Comparison of ENCODE assay signal across 19 cellular contexts in genomic region chr20:36074983-36075382, GRCh38.
A peak's percentile ranks its signal among the peaks of the same experiment; 100 is the strongest.
DNase-seq lines count a peak whose midpoint lies in the region; ATAC-seq, FAIRE-seq and TF ChIP-seq lines count a peak whose summit lies in the region.
"Had no signal": no experiment of that assay in that cellular context is flagged by ENCODE, and none has a peak within 500 bp of the region (broad histone marks: within the 10 kb centered on the region; RNA-seq: fewer than 3 reads in every experiment).

No MANE protein-coding gene starts in this region.

- H3K4me3 ChIP-seq in HCT116 (replicated peaks in 1 of 2; ENCODE audit: low read depth in 1 of 2, low read length in 2 of 2) (no peak overlapping the region), SJCRH30 (no peak overlapping the region)
- H3K4me3 ChIP-seq: BLaER1 treated with 17β-estradiol and CSF1 and Interleukin-3, amounts not matched to agents 10 nM and 100 nM; MG63; SJSA1 had no signal

- RAD21 ChIA-PET in HCT116 (lab: Charles Lee; ENCODE audit: low non-redundant PET in 1 of 2, low total read pairs in 2 of 2, uncharacterized antibody in 2 of 2, unreplicated experiment in 2 of 2) = no interaction called here

- H3K27me3 ChIP-seq in HCT116 (ENCODE audit: insufficient read depth, low read length) = no peaks in the 10 kb centered on the region
- H3K27me3 ChIP-seq in SJCRH30 = no peaks in the 10 kb centered on the region
- H3K27me3 ChIP-seq: BLaER1 treated with 17β-estradiol and CSF1 and Interleukin-3, amounts not matched to agents 10 nM and 100 nM; SJSA1 had no signal

- no peak overlapping the region for H3K27ac Mint-ChIP-seq in Calu3 (ENCODE audit: unreplicated experiment)
- no peak overlapping the region for H3K27ac Mint-ChIP-seq in T-helper 2 cell treated with Interferon-gamma antibody and Interleukin-4, amounts not matched to agents 5 μg/mL and 100 μg/mL, for 36 hours
- H3K27ac Mint-ChIP-seq: CD8-positive, alpha-beta T cell had no signal

- intact Hi-C loops in Calu3 (cut with micrococcal nuclease; ENCODE audit: unreplicated experiment) (no loop called here), HCT116 (cut with micrococcal nuclease) (no loop called here)

- no peak for ATAC-seq in HCT116
- ATAC-seq: CD8-positive, alpha-beta T cell; PC-3 had no signal

- H3K4me2 ChIP-seq in HCT116 (ENCODE audit: low read length) = no peak overlapping the region
- H3K4me2 ChIP-seq: BLaER1 treated with 17β-estradiol and CSF1 and Interleukin-3, amounts not matched to agents 10 nM and 100 nM had no signal

- no peaks in the 10 kb centered on the region for H3K79me2 ChIP-seq in HCT116 (ENCODE audit: insufficient read depth, low read length)

- no peak overlapping the region for H3K9ac ChIP-seq in HCT116 (ENCODE audit: low read length)
- H3K9ac ChIP-seq: BLaER1 treated with 17β-estradiol and CSF1 and Interleukin-3, amounts not matched to agents 10 nM and 100 nM had no signal

- H3K4me3 Mint-ChIP-seq in Calu3 (ENCODE audit: low read depth, unreplicated experiment) = no peak overlapping the region
- no peak overlapping the region for H3K4me3 Mint-ChIP-seq in T-helper 2 cell treated with Interferon-gamma antibody and Interleukin-4, amounts not matched to agents 5 μg/mL and 100 μg/mL, for 36 hours
- H3K4me3 Mint-ChIP-seq: CD8-positive, alpha-beta T cell had no signal

- TF ChIP-seq RAD21 in HCT116 (IDR thresholded peaks at IDR 0.05; ENCODE audit: low read depth) = no peak

- BruUV-seq in Calu3 (replicated peaks; lab: Mats Ljungman, UMichigan) (no TSS peak), HCT116 (replicated peaks; lab: Mats Ljungman, UMichigan) (no TSS peak)

- H3K9me3 ChIP-seq in HCT116 (ENCODE audit: control insufficient read depth in 1 of 2, insufficient read depth in 1 of 2, low read depth in 1 of 2, low read length in 2 of 2) (no peaks in the 10 kb centered on the region), SJCRH30 (replicated peaks) (no peaks in the 10 kb centered on the region; the same call in 1 of the 2 replicates)
- H3K9me3 ChIP-seq: SJSA1 had no signal

- H3K36me3 ChIP-seq in HCT116 (ENCODE audit: control insufficient read depth in 1 of 2, insufficient read depth in 2 of 2, low read length in 2 of 2) = no peaks in the 10 kb centered on the region
- no peaks in the 10 kb centered on the region for H3K36me3 ChIP-seq in SJCRH30
- H3K36me3 ChIP-seq: BLaER1 treated with 17β-estradiol and CSF1 and Interleukin-3, amounts not matched to agents 10 nM and 100 nM; MG63; SJSA1 had no signal

- H3K4me1 ChIP-seq in HCT116 (ENCODE audit: control insufficient read depth in 1 of 2, insufficient read depth in 2 of 2, low read length in 2 of 2) (peaks cover 9 to 32% of the 10 kb centered on the region in 2 experiments; a peak in 3 of 4 replicates), SJCRH30 (peaks cover 3% of the 10 kb centered on the region; the same call in 1 of the 2 replicates)
- H3K4me1 ChIP-seq: SJSA1 had no signal

- POLR2A ChIA-PET in HCT116 (lab: Charles Lee) = interaction anchor here (0.6 to 2.2 kb wide), 2 partner anchors 11 to 55 kb away, joined by 4 to 8 read pairs; no protein-coding TSS in a partner anchor

- H3K27me3 Mint-ChIP-seq in Calu3 (ENCODE audit: unreplicated experiment) = no peaks in the 10 kb centered on the region
- peaks cover 35% of the 10 kb centered on the region for H3K27me3 Mint-ChIP-seq in T-helper 2 cell treated with Interferon-gamma antibody and Interleukin-4, amounts not matched to agents 5 μg/mL and 100 μg/mL, for 36 hours (ENCODE audit: low read depth)

- H3K9me3 Mint-ChIP-seq in Calu3 (ENCODE audit: low read depth, unreplicated experiment) = peaks cover 3% of the 10 kb centered on the region
- no peaks in the 10 kb centered on the region for H3K9me3 Mint-ChIP-seq in T-helper 2 cell treated with Interferon-gamma antibody and Interleukin-4, amounts not matched to agents 5 μg/mL and 100 μg/mL, for 36 hours
- H3K9me3 Mint-ChIP-seq: CD8-positive, alpha-beta T cell had no signal

- H3K27ac ChIP-seq in HCT116 (ENCODE audit: low read depth, low read length) (no peak overlapping the region), SJCRH30 (no peak overlapping the region)
- H3K27ac ChIP-seq: BLaER1 treated with 17β-estradiol and CSF1 and Interleukin-3, amounts not matched to agents 10 nM and 100 nM; SJSA1 had no signal

- CTCF ChIA-PET in Calu3 (lab: Charles Lee) = interaction anchor here (0.6 to 2.9 kb wide), 12 partner anchors 10 to 1334 kb away, joined by 3 to 18 read pairs (median 4); no protein-coding TSS in a partner anchor
- CTCF ChIA-PET in HCT116 (lab: Charles Lee) = interaction anchor here (0.9 kb wide), 1 partner anchor 82 kb away, joined by 5 read pairs; no protein-coding TSS in a partner anchor

- DNase-seq in Calu3 (peak; percentile 61), HCT116 (ENCODE audit: low read depth, low spot score) (no peak), SJCRH30 (peak; percentile 17 to 44), glomerular visceral epithelial cell (ENCODE audit: extremely low spot score) (peak; percentile 49), HPDE6-E6E7 (ENCODE audit: extremely low spot score) (no peak), H54 (ENCODE audit: insufficient read length, low spot score) (no peak)
- no peak for DNase-seq in T-helper 2 cell treated with Interferon-gamma antibody and Interleukin-4, amounts not matched to agents 5 μg/mL and 100 μg/mL, for 36 hours (ENCODE audit: low spot score)
- DNase-seq: CD8-positive, alpha-beta T cell; GOT3; Kasumi-1; MG63; NCI-H1048; NCI-H1436 treated with DMSO at 0.1 percent for 48 hours; NCI-H2029; NCI-H82; PC-3 had no signal

- no peak for FAIRE-seq in H54 (lab: Jason Lieb, UNC)
- FAIRE-seq: D721Med had no signal

- TF ChIP-seq CTCF in Calu3 (IDR thresholded peaks at IDR 0.05; ENCODE audit: unreplicated experiment) = no peak
- no peak for TF ChIP-seq CTCF in HCT116 (IDR thresholded peaks at IDR 0.05 in 2 of 3, conservative IDR thresholded peaks at IDR 0.05 in 1 of 3; ENCODE audit: borderline replicate concordance in 1 of 3, insufficient read depth in 1 of 3, low read depth in 2 of 3, low read length in 2 of 3)

- H3K9me2 ChIP-seq in HCT116 (ENCODE audit: insufficient read depth) = no peaks in the 10 kb centered on the region

- peak overlapping the region; percentile 76 for H2AFZ ChIP-seq in HCT116 (ENCODE audit: low read depth, low read length, poor library complexity, severe bottlenecking)

- H3K4me1 Mint-ChIP-seq in Calu3 (ENCODE audit: low read depth, unreplicated experiment) = peaks cover 52% of the 10 kb centered on the region
- peaks cover 2% of the 10 kb centered on the region for H3K4me1 Mint-ChIP-seq in T-helper 2 cell treated with Interferon-gamma antibody and Interleukin-4, amounts not matched to agents 5 μg/mL and 100 μg/mL, for 36 hours (ENCODE audit: low read depth)

- H4K20me1 ChIP-seq in HCT116 (ENCODE audit: insufficient read depth) = no peaks in the 10 kb centered on the region
- H4K20me1 ChIP-seq: BLaER1 treated with 17β-estradiol and CSF1 and Interleukin-3, amounts not matched to agents 10 nM and 100 nM had no signal

- TF ChIP-seq POLR2A in HCT116 (IDR thresholded peaks at IDR 0.05; ENCODE audit: borderline replicate concordance, extremely low read depth, insufficient read depth, insufficient read length) = no peak
- no peak for TF ChIP-seq POLR2A in H54 (IDR thresholded peaks at IDR 0.05; ENCODE audit: low read depth, low read length)

- H3K36me3 Mint-ChIP-seq in Calu3 (ENCODE audit: insufficient read depth, unreplicated experiment) = peaks cover 3% of the 10 kb centered on the region
- H3K36me3 Mint-ChIP-seq in T-helper 2 cell treated with Interferon-gamma antibody and Interleukin-4, amounts not matched to agents 5 μg/mL and 100 μg/mL, for 36 hours (ENCODE audit: low read depth) = no peaks in the 10 kb centered on the region
- H3K36me3 Mint-ChIP-seq: CD8-positive, alpha-beta T cell had no signal

TF ChIP-seq in HCT116, 20 proteins besides CTCF, POLR2A, EP300 and RAD21:
- TF ChIP-seq SIN3A (IDR thresholded peaks at IDR 0.05; ENCODE audit: low read depth) (no peak), MAX (IDR thresholded peaks at IDR 0.05) (no peak), CBX3 (IDR thresholded peaks at IDR 0.05; ENCODE audit: low read depth) (no peak), YY1 (IDR thresholded peaks at IDR 0.05; ENCODE audit: extremely low read depth, insufficient replicate concordance, low read depth, low read length) (no peak), POLR2AphosphoS5 (IDR thresholded peaks at IDR 0.05; ENCODE audit: low read depth, low read length) (no peak), SP1 (IDR thresholded peaks at IDR 0.05; ENCODE audit: low read depth) (no peak)

Comparison
In these comparisons a context has a peak if more than half of its experiments do, and no peak if none do; other contexts are left out.
1. DNase-seq: peak in Calu3 (single experiment), SJCRH30 (2 of 2) and glomerular visceral epithelial cell (single experiment); none in HCT116 (single experiment), HPDE6-E6E7 (single experiment), H54 (single experiment) and T-helper 2 cell treated with Interferon-gamma antibody and Interleukin-4, amounts not matched to agents 5 μg/mL and 100 μg/mL, for 36 hours (single experiment).